ENCODE assay signal across 13 cellular contexts in the genomic region with DNA sequence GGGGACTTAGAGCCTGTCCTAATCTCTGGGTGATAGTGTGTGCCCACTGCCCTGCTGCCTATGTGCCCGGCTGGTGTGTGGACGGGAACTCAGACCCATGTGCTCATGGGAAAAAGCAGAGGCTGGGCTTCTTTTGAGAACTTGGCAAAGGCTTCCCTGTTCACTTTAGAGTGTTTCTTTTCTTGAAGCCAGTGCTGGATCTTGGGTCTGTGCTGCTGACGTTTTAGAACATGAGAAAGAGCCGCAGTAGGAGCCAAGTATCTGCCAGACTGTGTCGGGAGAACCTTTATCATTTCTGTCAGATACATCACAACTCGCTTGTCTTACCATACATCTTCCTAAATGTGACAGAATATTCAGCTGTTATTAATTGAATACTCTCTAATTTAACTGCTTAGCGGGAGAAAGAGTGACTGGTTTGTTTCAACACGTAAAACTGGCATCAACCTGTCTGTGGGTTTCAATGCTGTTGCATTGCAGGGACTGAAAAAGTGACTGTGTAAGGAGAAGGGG.
DNase-seq lines count a peak whose midpoint lies in the region; ATAC-seq and TF ChIP-seq lines count a peak whose summit lies in the region.
"Had no signal": no experiment of that assay in that cellular context is flagged by ENCODE, and none has a peak within 500 bp of the region (broad histone marks: within the 10 kb centered on the region; RNA-seq: fewer than 3 reads in every experiment).

No MANE protein-coding gene starts in this region.

- no peak overlapping the region for H3K4me2 ChIP-seq in mesendoderm (ENCODE audit: low read length)

- H3K9ac ChIP-seq in mesendoderm (ENCODE audit: low read length), result no peak overlapping the region

- no peak overlapping the region for H2BK15ac ChIP-seq in mesendoderm (replicated peaks; ENCODE audit: low read depth)

- no peak overlapping the region for H2AK5ac ChIP-seq in mesendoderm (ENCODE audit: low read length)

- WGBS in transverse colon (ENCODE audit: low coverage in 1 of 2), 2 donors, result 60 to 70% methylated on average over 6 to 8 of the region's 8 CpGs
- WGBS in mesendoderm (ENCODE audit: extremely low coverage, insufficient coverage, low lambda C conversion rate), result no CpG with 5 or more reads among the region's 8 CpGs

- no peak overlapping the region for H2BK5ac ChIP-seq in mesendoderm (ENCODE audit: low read length)

- no peak overlapping the region for H3K18ac ChIP-seq in mesendoderm (ENCODE audit: low read length)

- no peak for TF ChIP-seq POLR2A in transverse colon (IDR thresholded peaks at IDR 0.05)

- peaks cover 1% of the 10 kb centered on the region for H3K79me1 ChIP-seq in mesendoderm (ENCODE audit: low read length)

- intact Hi-C loops in transverse colon (cut with DNase I; ENCODE audit: low total_unique reads), result no loop called here
- intact Hi-C loops in posterior vena cava (cut with DNase I), result no loop called here

- ATAC-seq in GM19351 (IDR thresholded peaks at IDR 0.05; ENCODE audit: unreplicated experiment), result no peak
- ATAC-seq: activated CD8-positive, alpha-beta T cell treated with anti-CD3 and anti-CD28 coated beads, Interleukin-2, amount 10 ng/mL, durations not matched to agents 7 days and 5 days had no signal

- H3K4me3 ChIP-seq in transverse colon, result no peak overlapping the region
- no peak overlapping the region for H3K4me3 ChIP-seq in mesendoderm (ENCODE audit: low read length)

- H3K36me3 Mint-ChIP-seq in neural crest cell (ENCODE audit: low read depth), result peaks cover 4% of the 10 kb centered on the region

- H3K27me3 Mint-ChIP-seq in neural crest cell (ENCODE audit: low read depth), result no peaks in the 10 kb centered on the region

- H3K4ac ChIP-seq in mesendoderm (ENCODE audit: low read depth, low read length), result no peak overlapping the region

- TF ChIP-seq CTCF in neural crest cell (conservative IDR thresholded peaks at IDR 0.05) (no peak), transverse colon (IDR thresholded peaks at IDR 0.05) (no peak)

- H2BK120ac ChIP-seq in mesendoderm (ENCODE audit: low read depth, low read length), result no peak overlapping the region

- H3K56ac ChIP-seq in mesendoderm (ENCODE audit: low read length), result no peak overlapping the region

- no peak overlapping the region for H3K4me3 Mint-ChIP-seq in neural crest cell
- H3K4me3 Mint-ChIP-seq: activated CD8-positive, alpha-beta T cell treated with anti-CD3 and anti-CD28 coated beads, Interleukin-2, amount 10 ng/mL, durations not matched to agents 7 days and 5 days had no signal

- peaks cover 3% of the 10 kb centered on the region for H3K9me3 Mint-ChIP-seq in neural crest cell

- no peak overlapping the region for H3K23ac ChIP-seq in mesendoderm (ENCODE audit: low read length)

- H4K8ac ChIP-seq in mesendoderm (ENCODE audit: low read depth, low read length), result no peak overlapping the region

- H3K27me3 ChIP-seq in transverse colon (no peaks in the 10 kb centered on the region), mesendoderm (ENCODE audit: insufficient read depth, low read length, poor library complexity) (no peaks in the 10 kb centered on the region)

- H3K36me3 ChIP-seq in transverse colon (no peaks in the 10 kb centered on the region), mesendoderm (ENCODE audit: control insufficient read depth, insufficient read depth, low read length) (no peaks in the 10 kb centered on the region)

- H3K27ac Mint-ChIP-seq in neural crest cell (ENCODE audit: unreplicated experiment), result peak overlapping the region; percentile 70
- H3K27ac Mint-ChIP-seq: activated CD8-positive, alpha-beta T cell treated with anti-CD3 and anti-CD28 coated beads, Interleukin-2, amount 10 ng/mL, durations not matched to agents 7 days and 5 days had no signal

- H3K27ac ChIP-seq in transverse colon, result peak overlapping the region; percentile 58 to 85 (median 72)
- H3K27ac ChIP-seq in mesendoderm (ENCODE audit: low read depth, low read length), result no peak overlapping the region

- H4K5ac ChIP-seq in mesendoderm (ENCODE audit: low read length), result no peak overlapping the region

- H3K4me1 Mint-ChIP-seq in neural crest cell, result peaks cover 34% of the 10 kb centered on the region

- peak in 53 of 58 donors; percentile 15 to 85 (median 42) for DNase-seq in anterior cingulate cortex (lab: John Stamatoyannopoulos, UW)
- DNase-seq in globus pallidus (ENCODE audit: low spot score), result peak; percentile 68
- no peak for DNase-seq in neural crest cell (ENCODE audit: low read depth, low spot score)
- DNase-seq in transverse colon, result no peak
- DNase-seq in posterior vena cava (ENCODE audit: low spot score), result no peak
- DNase-seq in H4 (ENCODE audit: low spot score), result no peak
- DNase-seq in mesendoderm, result no peak
- DNase-seq: activated CD8-positive, alpha-beta T cell treated with anti-CD3 and anti-CD28 coated beads, Interleukin-2, amount 10 ng/mL, durations not matched to agents 7 days and 5 days; amniotic stem cell; Karpas-422; NCI-H226; SHP77 had no signal

- H3K4me1 ChIP-seq in transverse colon (peaks cover 0 to 22% (median 7%) of the 10 kb centered on the region in 4 donors), mesendoderm (ENCODE audit: control insufficient read depth, low read depth, low read length) (peaks cover 4% of the 10 kb centered on the region)

- H3K9me3 ChIP-seq in transverse colon, result no peaks in the 10 kb centered on the region

- no peak for TF ChIP-seq EP300 in transverse colon (IDR thresholded peaks at IDR 0.05; ENCODE audit: low read depth)

- no peaks in the 10 kb centered on the region for H3K79me2 ChIP-seq in mesendoderm (ENCODE audit: control insufficient read depth, insufficient read depth, low read length)

- in situ Hi-C loops in transverse colon (cut with MboI; ENCODE audit: low pct_ligation_motif_present in 1 of 4, low pct_unique_long_range_greater_than_20kb in 1 of 4, low sequenced_read_pairs in 3 of 4), result no loop called here

Comparison
In these comparisons a context has a peak if more than half of its experiments do, and no peak if none do; other contexts are left out.
1. DNase-seq: peak in anterior cingulate cortex (53 of 58) and globus pallidus (single experiment); none in neural crest cell (single experiment), transverse colon (single experiment), posterior vena cava (single experiment), H4 (single experiment) and mesendoderm (single experiment).